1 cellular context compared by ENCODE assay signal in genomic region chr13:52597676-52598075, GRCh38.
TF ChIP-seq lines count a peak whose summit lies in the region.

No MANE protein-coding gene starts in this region.

TF ChIP-seq in IMR-90, 13 proteins besides CTCF, POLR2A, EP300 and RAD21:
- TF ChIP-seq FOS (IDR thresholded peaks at IDR 0.05; ENCODE audit: low read depth, low read length) (no peak), NFE2L2 (IDR thresholded peaks at IDR 0.05; ENCODE audit: low read depth, low read length) (no peak), SMC3 (IDR thresholded peaks at IDR 0.05; ENCODE audit: low read depth, low read length) (no peak), ELK1 (IDR thresholded peaks at IDR 0.05; ENCODE audit: borderline replicate concordance, low read depth, low read length) (no peak), MXI1 (IDR thresholded peaks at IDR 0.05; ENCODE audit: borderline replicate concordance, low read depth, low read length) (no peak), RCOR1 (IDR thresholded peaks at IDR 0.05; ENCODE audit: insufficient replicate concordance, low read length) (no peak), BHLHE40 (IDR thresholded peaks at IDR 0.05; ENCODE audit: low read depth, low read length) (no peak), CEBPB (IDR thresholded peaks at IDR 0.05; ENCODE audit: low read depth, low read length) (no peak), MAZ (IDR thresholded peaks at IDR 0.05; ENCODE audit: borderline replicate concordance, low read depth, low read length) (no peak), RFX5 (IDR thresholded peaks at IDR 0.05; ENCODE audit: low read depth, low read length) (no peak), CHD1 (IDR thresholded peaks at IDR 0.05; ENCODE audit: low read depth, low read length) (no peak), MAFK (IDR thresholded peaks at IDR 0.05; ENCODE audit: low read depth, low read length) (no peak)
